In the genomic region with DNA sequence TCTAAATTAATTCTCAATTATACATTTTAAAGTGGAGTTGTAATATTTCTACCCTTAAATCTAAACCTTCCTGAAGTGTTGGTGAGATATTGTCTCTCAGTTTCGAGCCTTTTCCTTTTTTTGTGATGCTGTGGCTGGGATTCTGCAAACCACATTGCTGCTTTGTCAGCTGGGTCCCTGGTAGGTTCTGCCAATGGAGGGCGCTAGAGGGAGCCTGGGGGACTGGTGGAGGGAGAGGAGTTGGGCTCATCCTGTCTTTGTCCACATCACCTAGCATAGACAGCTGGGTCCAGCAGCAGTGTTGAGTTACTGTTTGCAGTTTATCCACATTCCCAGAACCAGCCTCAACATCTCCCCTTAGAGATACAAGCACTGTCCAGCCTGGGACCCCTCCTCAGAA, we compare ENCODE assay signal across 9 cellular contexts. TPM values are rescaled to one million over a fixed set of nuclear protein-coding genes. Genes with fewer than 3 reads are reported as not detected.
DNase-seq lines count a peak whose midpoint lies in the region; FAIRE-seq and TF ChIP-seq lines count a peak whose summit lies in the region.
"Had no signal": no experiment of that assay in that cellular context is flagged by ENCODE, and none has a peak within 500 bp of the region (broad histone marks: within the 10 kb centered on the region; RNA-seq: fewer than 3 reads in every experiment).

No MANE protein-coding gene starts in this region.

- peaks cover 3% of the 10 kb centered on the region for H3K9me3 ChIP-seq in WERI-Rb-1 (ENCODE audit: severe bottlenecking)
- H3K9me3 ChIP-seq in colonic mucosa = no peaks in the 10 kb centered on the region
- H3K9me3 ChIP-seq: gastrocnemius medialis had no signal

- intact Hi-C loops in colonic mucosa (cut with DNase I) = no loop called here

- H3K4me1 ChIP-seq in colonic mucosa = no peaks in the 10 kb centered on the region

- in situ Hi-C loops in G401 (cut with HindIII; ENCODE audit: low sequenced_read_pairs) = no loop called here

- H3K36me3 ChIP-seq in H7 (replicated peaks; ENCODE audit: control insufficient read depth, insufficient read depth, low read length) = no peaks in the 10 kb centered on the region
- H3K36me3 ChIP-seq in WERI-Rb-1 = no peaks in the 10 kb centered on the region
- no peaks in the 10 kb centered on the region for H3K36me3 ChIP-seq in colonic mucosa
- H3K36me3 ChIP-seq: gastrocnemius medialis had no signal

- FAIRE-seq in D721Med (lab: Jason Lieb, UNC) = no peak

- no peaks in the 10 kb centered on the region for H3K27me3 ChIP-seq in H7 (ENCODE audit: control insufficient read depth, insufficient read depth, low read length)
- H3K27me3 ChIP-seq in WERI-Rb-1 (ENCODE audit: insufficient read depth, low read depth, severe bottlenecking) = no peaks in the 10 kb centered on the region
- H3K27me3 ChIP-seq in colonic mucosa = no peaks in the 10 kb centered on the region
- H3K27me3 ChIP-seq: gastrocnemius medialis had no signal

- H3K27ac ChIP-seq in WERI-Rb-1 (no peak overlapping the region), colonic mucosa (no peak overlapping the region)

- H3K4me3 ChIP-seq in H7 (ENCODE audit: insufficient read depth, low read depth, low read length) = no peak overlapping the region
- H3K4me3 ChIP-seq in WERI-Rb-1 (ENCODE audit: low read depth, low read length) = no peak overlapping the region
- H3K4me3 ChIP-seq in colonic mucosa = no peak overlapping the region
- H3K4me3 ChIP-seq: gastrocnemius medialis had no signal

- DNase-seq in D721Med (ENCODE audit: insufficient read length, low spot score) = no peak
- peak; percentile 80 for DNase-seq in H7
- DNase-seq in WERI-Rb-1 = peak; percentile 44
- DNase-seq in islet precursor cell = peak; percentile 79
- DNase-seq in NCI-H2081 treated with DMSO at 0.1 percent for 48 hours (lab: John Stamatoyannopoulos, UW) = no peak
- no peak for DNase-seq in G401 (ENCODE audit: low spot score)
- DNase-seq in colonic mucosa = no peak
- no peak for DNase-seq in SIG-M5 (lab: John Stamatoyannopoulos, UW)
- DNase-seq: gastrocnemius medialis had no signal

- TF ChIP-seq CTCF in D721Med (IDR thresholded peaks at IDR 0.05; ENCODE audit: insufficient read depth, missing control alignments) (peak; percentile 13), WERI-Rb-1 (IDR thresholded peaks at IDR 0.05; ENCODE audit: low read depth, low read length) (peak; percentile 58), colonic mucosa (IDR thresholded peaks at IDR 0.05) (no peak)

- H3K9ac ChIP-seq in colonic mucosa (ENCODE audit: low read depth in 2 of 2, low read length in 2 of 2) = no peak overlapping the region

RNA-seq across cellular contexts. Expression of gene TRAF6, which starts 41.0 kb away (rescaled TPM):
- 6.0 and 6.9 TPM in 2 replicates for total RNA-seq in H7 (2014; rRNA removed; shearing (Covaris generic))
- total RNA-seq in G401 (2014; rRNA removed; shearing (Covaris generic)) = 3.7 and 4.2 TPM in 2 replicates
- 10 to 100 TPM in 1 of 2 donors, 1 to 10 TPM in 1; 9.5 to 18.3 TPM for total RNA-seq in colonic mucosa

Comparison
In these comparisons a context has a peak if more than half of its experiments do, and no peak if none do; other contexts are left out.
1. DNase-seq: peak in H7 (single experiment), WERI-Rb-1 (single experiment) and islet precursor cell (single experiment); none in D721Med (single experiment), NCI-H2081 treated with DMSO at 0.1 percent for 48 hours (single experiment), G401 (single experiment), colonic mucosa (single experiment) and SIG-M5 (single experiment).